In the genomic region with DNA sequence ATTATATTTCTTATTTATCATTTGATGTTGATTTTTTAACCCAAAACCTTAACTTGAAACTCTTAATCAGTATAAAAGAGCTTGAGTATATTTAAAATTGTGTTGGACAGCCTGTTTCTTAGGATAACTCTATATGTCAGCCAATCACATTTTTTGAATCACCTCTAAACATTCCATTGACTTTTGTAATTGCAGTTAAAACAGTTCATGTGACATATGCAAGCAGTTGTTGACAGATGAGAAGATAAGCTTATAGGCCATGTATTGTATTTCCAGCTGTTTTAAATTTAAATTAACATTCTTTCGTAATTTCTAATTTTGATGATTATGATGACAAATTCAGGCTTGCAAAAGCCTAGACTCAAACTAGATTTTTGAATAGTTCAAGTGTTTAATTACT, we compare ENCODE assay signal across 19 cellular contexts. TPM values are rescaled to one million over a fixed set of nuclear protein-coding genes. Genes with fewer than 3 reads are reported as not detected.
"Had no signal": no experiment of that assay in that cellular context is flagged by ENCODE, and none has a peak within 500 bp of the region (broad histone marks: within the 10 kb centered on the region; RNA-seq: fewer than 3 reads in every experiment).

No MANE protein-coding gene starts in this region.

- H3K4me3 ChIP-seq: lung, thoracic aorta, upper lobe of right lung had no signal

- H3K9me3 ChIP-seq: thoracic aorta, upper lobe of right lung had no signal

- H3K27me3 ChIP-seq: upper lobe of right lung had no signal

- H3K36me3 ChIP-seq: thoracic aorta, upper lobe of right lung had no signal

- H3K27ac ChIP-seq: thoracic aorta, upper lobe of right lung had no signal

- H3K4me1 ChIP-seq: upper lobe of right lung had no signal

- DNase-seq: activated CD4-positive, alpha-beta memory T cell treated with anti-CD3 and anti-CD28 coated beads, Interleukin-2, amount 10 ng/mL, durations not matched to agents 7 days and 5 days; activated CD4-positive, alpha-beta T cell treated with anti-CD3 and anti-CD28 coated beads for 48 hours; activated CD4-positive, CD25-positive, alpha-beta regulatory T cell; activated CD8-positive, alpha-beta memory T cell treated with anti-CD3 and anti-CD28 coated beads, Interleukin-2, amount 10 ng/mL, durations not matched to agents 7 days and 5 days; activated naive CD4-positive, alpha-beta T cell; activated naive CD8-positive, alpha-beta T cell treated with anti-CD3 and anti-CD28 coated beads for 36 hours; effector CD4-positive, alpha-beta T cell; foreskin melanocyte; glutamatergic neuron; hippocampal formation; islet precursor cell; stimulated activated CD4-positive, alpha-beta T cell treated with anti-CD3 and anti-CD28 coated beads, Interleukin-4, amount 100 ng/mL, for 24 hours; upper lobe of right lung had no signal

- ATAC-seq: activated CD8-positive, alpha-beta memory T cell treated with anti-CD3 and anti-CD28 coated beads, Interleukin-2, amount 10 ng/mL, durations not matched to agents 7 days and 5 days; activated T-helper 17 cell treated with anti-CD3 and anti-CD28 coated beads, Interleukin-2, amount 50 U/mL, for 72 hours; natural killer cell treated with Interleukin-12 subunit alpha and Interleukin-12 subunit beta and Interleukin-15 and Interleukin-18, amount 100 ng/mL, for 72 hours; sciatic nerve; stimulated activated effector memory CD8-positive, alpha-beta T cell treated with anti-CD3 and anti-CD28 coated beads, Interleukin-12 subunit alpha, Interleukin-12 subunit beta, amount 100 ng/mL, for 72 hours; upper lobe of right lung had no signal

RNA-seq across cellular contexts. Expression of gene VEGFC, which starts 17.4 kb away (rescaled TPM):
- total RNA-seq: activated CD4-positive, alpha-beta memory T cell treated with anti-CD3 and anti-CD28 coated beads, Interleukin-2, amount 10 ng/mL, durations not matched to agents 7 days and 5 days; activated CD8-positive, alpha-beta memory T cell treated with anti-CD3 and anti-CD28 coated beads, Interleukin-2, amount 10 ng/mL, durations not matched to agents 7 days and 5 days; activated naive CD8-positive, alpha-beta T cell treated with anti-CD3 and anti-CD28 coated beads for 36 hours; activated T-helper 17 cell treated with anti-CD3 and anti-CD28 coated beads, Interleukin-2, amount 50 U/mL, for 72 hours; natural killer cell treated with Interleukin-12 subunit alpha and Interleukin-12 subunit beta and Interleukin-15 and Interleukin-18, amount 100 ng/mL, for 72 hours had no signal
